8 cellular contexts compared by ENCODE assay signal in the genomic region with DNA sequence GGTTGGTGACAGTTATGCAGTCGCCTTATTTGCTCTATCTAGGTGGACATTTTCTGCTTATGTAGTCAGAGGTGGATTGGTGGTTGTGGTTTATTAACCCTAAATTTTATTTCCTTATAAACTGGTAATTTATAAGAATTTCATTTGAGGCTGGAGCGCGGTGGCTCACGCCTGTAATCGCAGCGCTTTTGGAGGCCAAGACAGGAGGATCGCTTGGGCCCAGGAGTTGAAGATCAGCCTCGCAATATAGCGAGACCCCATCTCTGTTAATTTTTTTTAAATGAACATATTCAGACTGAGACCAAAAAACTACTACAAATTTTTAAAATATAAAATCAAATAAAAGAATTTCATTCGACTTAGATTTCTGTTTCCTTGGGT. TPM values are rescaled to one million over a fixed set of nuclear protein-coding genes. Genes with fewer than 3 reads are reported as not detected.
DNase-seq lines count a peak whose midpoint lies in the region; ATAC-seq and TF ChIP-seq lines count a peak whose summit lies in the region.

No MANE protein-coding gene starts in this region.

- intact Hi-C loops in psoas muscle (cut with DNase I), result no loop called here

- WGBS in psoas muscle, 3 donors, result 65 to 70% (median 67%) methylated on average over 10 of the region's 10 CpGs

- H3K4me3 ChIP-seq in GM08714 (ENCODE audit: low read length), result peak overlapping the region; percentile 89
- peak overlapping the region; percentile 90 for H3K4me3 ChIP-seq in SJSA1
- peak overlapping the region; percentile 88 for H3K4me3 ChIP-seq in fibroblast of mammary gland (ENCODE audit: control insufficient read depth, low read depth, low read length)
- peak overlapping the region; percentile 81 for H3K4me3 ChIP-seq in psoas muscle

- H3K27me3 ChIP-seq in SJSA1 (replicated peaks), result no peaks in the 10 kb centered on the region
- H3K27me3 ChIP-seq in psoas muscle (ENCODE audit: insufficient read depth in 3 of 3, low read length in 2 of 3), result no peaks in the 10 kb centered on the region

- H3K9me3 ChIP-seq in SJSA1 (replicated peaks) (0 out of 2 replicates have a peak, but pooled peaks cover 5% of the 10 kb centered on the region), psoas muscle (no peaks in the 10 kb centered on the region)

- H3K36me3 ChIP-seq in SJSA1 (peaks cover 44% of the 10 kb centered on the region), psoas muscle (ENCODE audit: insufficient read depth in 1 of 2, low read depth in 1 of 2) (no peaks in the 10 kb centered on the region)

- TF ChIP-seq CTCF in fibroblast of mammary gland (conservative IDR thresholded peaks at IDR 0.05; ENCODE audit: control insufficient read depth, insufficient read depth, low read depth, low read length) (no peak), psoas muscle (IDR thresholded peaks at IDR 0.05) (no peak)

- H3K27ac ChIP-seq in SJSA1 (peak overlapping the region; percentile 92; the same call in 1 of the 2 replicates), psoas muscle (peak overlapping the region; percentile 74)

- no peak for DNase-seq in SJSA1 (ENCODE audit: low read depth in 1 of 2, low spot score in 2 of 2)
- DNase-seq in fibroblast of mammary gland (ENCODE audit: low read depth), result no peak
- DNase-seq in psoas muscle, result no peak
- no peak for DNase-seq in NCI-H226
- DNase-seq in NCI-H446 treated with DMSO at 0.1 percent for 48 hours (lab: John Stamatoyannopoulos, UW), result no peak
- no peak for DNase-seq in NCI-H2029 (lab: John Stamatoyannopoulos, UW)

- H3K4me1 ChIP-seq in SJSA1 (replicated peaks) (peaks cover 4% of the 10 kb centered on the region), psoas muscle (peaks cover 7% of the 10 kb centered on the region)

- ATAC-seq in psoas muscle (no peak), HG03457 (IDR thresholded peaks at IDR 0.05; ENCODE audit: unreplicated experiment) (no peak)

RNA-seq across cellular contexts. Expression of a gene that starts 0.8 kb away (rescaled TPM):
- 14.6 and 14.7 TPM in 2 replicates for total RNA-seq in SJSA1 (2014; rRNA removed; shearing (Covaris generic))
- 1 to 10 TPM; 2.9 to 5.6 (median 4.5) TPM for total RNA-seq in psoas muscle
- 1 to 10 TPM; 2.6 to 4.3 (median 2.9) TPM for polyA plus RNA-seq in psoas muscle

RNA-seq across cellular contexts. Expression of a gene that starts 20.6 kb away (rescaled TPM):
- not detected in 2 replicates for total RNA-seq in SJSA1 (2014; rRNA removed; shearing (Covaris generic))
- 1 to 10 TPM; 1.3 to 2.7 (median 1.9) TPM for total RNA-seq in psoas muscle
- under 1 TPM; 0.44 to 0.78 (median 0.62) TPM for polyA plus RNA-seq in psoas muscle

RNA-seq across cellular contexts. Expression of a gene that starts 39.1 kb away (rescaled TPM):
- 52.7 and 61.6 TPM in 2 replicates for total RNA-seq in SJSA1 (2014; rRNA removed; shearing (Covaris generic))
- total RNA-seq in psoas muscle, result 10 to 100 TPM; 24.3 to 47.3 (median 33.2) TPM
- 10 to 100 TPM; 64.6 to 82.5 (median 72.2) TPM for polyA plus RNA-seq in psoas muscle

RNA-seq across cellular contexts. Expression of a gene that starts 59.4 kb away (rescaled TPM):
- 73.5 and 93.9 TPM in 2 replicates for total RNA-seq in SJSA1 (2014; rRNA removed; shearing (Covaris generic))
- 10 to 100 TPM in 1 of 4 donors, 1 to 10 TPM in 3; 1.9 to 11.9 (median 5.6) TPM for total RNA-seq in psoas muscle
- polyA plus RNA-seq in psoas muscle, result 10 to 100 TPM in 1 of 3 donors, 1 to 10 TPM in 2; 4.4 to 11.0 (median 5.7) TPM
